ENCODE assay signal across 8 cellular contexts in genomic region chr4:86927843-86928395, GRCh38. TPM values are rescaled to one million over a fixed set of nuclear protein-coding genes. Genes with fewer than 3 reads are reported as not detected.
DNase-seq lines count a peak whose midpoint lies in the region; ATAC-seq, FAIRE-seq and TF ChIP-seq lines count a peak whose summit lies in the region.

No MANE protein-coding gene starts in this region.

- H2BK120ac ChIP-seq in mesendoderm (ENCODE audit: low read depth, low read length) = no peak overlapping the region

- no peak overlapping the region for H2BK15ac ChIP-seq in mesendoderm (replicated peaks; ENCODE audit: low read depth)

- no peak overlapping the region; the same call in 1 of the 2 replicates for H3K4me2 ChIP-seq in K562 (ENCODE audit: insufficient read depth, low read length)
- peak overlapping the region; percentile 16 for H3K4me2 ChIP-seq in osteoblast (ENCODE audit: insufficient read depth, low read length)
- no peak overlapping the region for H3K4me2 ChIP-seq in mesendoderm (ENCODE audit: low read length)

- no peaks in the 10 kb centered on the region for H3K79me2 ChIP-seq in K562 (ENCODE audit: control insufficient read depth, insufficient read depth, low read length)
- H3K79me2 ChIP-seq in osteoblast (ENCODE audit: insufficient read depth, low read length) = no peaks in the 10 kb centered on the region
- no peaks in the 10 kb centered on the region for H3K79me2 ChIP-seq in mesendoderm (ENCODE audit: control insufficient read depth, insufficient read depth, low read length)

- H3K18ac ChIP-seq in mesendoderm (ENCODE audit: low read length) = no peak overlapping the region

- WGBS in K562 (ENCODE audit: insufficient coverage, low coverage, missing lambda C conversion rate) = 39% methylated on average over 2 of the region's 2 CpGs
- WGBS in mesendoderm (ENCODE audit: extremely low coverage, insufficient coverage, low lambda C conversion rate) = no CpG with 5 or more reads among the region's 2 CpGs

- POLR2A ChIA-PET in K562 (lab: Yijun Ruan, JAX) = interaction anchor here (0.6 to 1.3 kb wide), 2 partner anchors 32 to 78 kb away, joined by 3 to 4 read pairs; no protein-coding TSS in a partner anchor

- ATAC-seq in HG03442 (IDR thresholded peaks at IDR 0.05; ENCODE audit: unreplicated experiment) (peak; percentile 44), K562 (peak; percentile 43)

- no TSS peak for BruUV-seq in K562 (replicated peaks; lab: Mats Ljungman, UMichigan)

- no peak overlapping the region for H3K23ac ChIP-seq in mesendoderm (ENCODE audit: low read length)

- no peak overlapping the region for H4K8ac ChIP-seq in mesendoderm (ENCODE audit: low read depth, low read length)

- H2AFZ ChIP-seq in K562 (ENCODE audit: low read depth, low read length) (peak overlapping the region; percentile 18), osteoblast (ENCODE audit: low read length) (peak overlapping the region; percentile 34)

- no peaks in the 10 kb centered on the region for H4K20me1 ChIP-seq in K562 (replicated peaks; ENCODE audit: control insufficient read depth, insufficient read depth, low read length)
- H4K20me1 ChIP-seq in osteoblast (ENCODE audit: insufficient read depth, low read length) = no peaks in the 10 kb centered on the region

- no peak overlapping the region; the same call in 2 of the 3 replicates for H3K27ac ChIP-seq in K562 (ENCODE audit: extremely low read depth, low read depth, low read length)
- peak overlapping the region; percentile 77 for H3K27ac ChIP-seq in osteoblast (ENCODE audit: low read depth, low read length)
- H3K27ac ChIP-seq in mesendoderm (ENCODE audit: low read depth, low read length) = no peak overlapping the region

- H2BK5ac ChIP-seq in mesendoderm (ENCODE audit: low read length) = no peak overlapping the region

- no peaks in the 10 kb centered on the region for H3K27me3 ChIP-seq in K562 (ENCODE audit: control insufficient read depth in 2 of 2, insufficient read depth in 2 of 2, low read length in 2 of 2)
- no peaks in the 10 kb centered on the region for H3K27me3 ChIP-seq in osteoblast (ENCODE audit: insufficient read depth, low read length)
- H3K27me3 ChIP-seq in mesendoderm (ENCODE audit: insufficient read depth, low read length, poor library complexity) = no peaks in the 10 kb centered on the region

- no peak overlapping the region for H4K5ac ChIP-seq in mesendoderm (ENCODE audit: low read length)

- H3K36me3 ChIP-seq in K562 (ENCODE audit: control insufficient read depth, insufficient read depth, low read length) = no peaks in the 10 kb centered on the region
- no peaks in the 10 kb centered on the region for H3K36me3 ChIP-seq in osteoblast (ENCODE audit: insufficient read depth, low read length)
- H3K36me3 ChIP-seq in mesendoderm (ENCODE audit: control insufficient read depth, insufficient read depth, low read length) = no peaks in the 10 kb centered on the region

- TF ChIP-seq POLR2A in K562 (conservative IDR thresholded peaks at IDR 0.05) = no peak

- FAIRE-seq in K562 (lab: Jason Lieb, UNC) = peak; percentile 29

- H3K9ac ChIP-seq in K562 (ENCODE audit: insufficient read depth in 1 of 2, low read depth in 2 of 2, low read length in 2 of 2) = peak overlapping the region in 1 of 2 experiments; percentile 30; a peak in 1 of 4 replicates
- no peak overlapping the region for H3K9ac ChIP-seq in mesendoderm (ENCODE audit: low read length)

- TF ChIP-seq RAD21 in K562 (CRISPR knock-in tag; conservative IDR thresholded peaks at IDR 0.05 in 1 of 2, IDR thresholded peaks at IDR 0.05 in 1 of 2) = no peak

- no peak overlapping the region for H3K4ac ChIP-seq in mesendoderm (ENCODE audit: low read depth, low read length)

- CTCF ChIA-PET in K562 (lab: Yijun Ruan, JAX; ENCODE audit: low intra/inter-chr PET ratio) = no interaction called here

- H3K9me1 ChIP-seq in K562 (ENCODE audit: control insufficient read depth, insufficient read depth, low read length) = no peaks in the 10 kb centered on the region

- no peak overlapping the region for H2AK5ac ChIP-seq in mesendoderm (ENCODE audit: low read length)

- no peak for TF ChIP-seq EP300 in K562 (IDR thresholded peaks at IDR 0.05; ENCODE audit: low read length)

- H3K79me1 ChIP-seq in mesendoderm (ENCODE audit: low read length) = no peaks in the 10 kb centered on the region

- DNase-seq in COLO668 (lab: John Stamatoyannopoulos, UW; ENCODE audit: unreplicated experiment) (peak; percentile 21), K562 (ENCODE audit: extremely low read depth in 1 of 4, low spot score in 3 of 4) (no peak), osteoblast (ENCODE audit: insufficient read length, low spot score, missing footprints) (peak; percentile 91), COR-L47 (lab: John Stamatoyannopoulos, UW) (no peak), NCI-H187 treated with DMSO at 0.1 percent for 48 hours (lab: John Stamatoyannopoulos, UW) (no peak), mesendoderm (no peak), anterior cingulate cortex (lab: John Stamatoyannopoulos, UW) (no peak)

- in situ Hi-C loops in K562 (cut with MboI) = loop anchor here (5.0 kb wide), 1 partner anchor 164 kb away; no protein-coding TSS in a partner anchor

- TF ChIP-seq CTCF in K562 (IDR thresholded peaks at IDR 0.05 in 2 of 3, conservative IDR thresholded peaks at IDR 0.05 in 1 of 3; ENCODE audit: insufficient read depth in 2 of 3, low read depth in 1 of 3, low read length in 3 of 3) (no peak), osteoblast (IDR thresholded peaks at IDR 0.05; ENCODE audit: extremely low read depth, low read depth, low read length) (no peak)

- intact Hi-C loops in K562 (cut with micrococcal nuclease) = loop anchor here (5.0 kb wide), 1 partner anchor 34 kb away; no protein-coding TSS in a partner anchor

- no peak overlapping the region for H3K56ac ChIP-seq in mesendoderm (ENCODE audit: low read length)

- H3K4me1 ChIP-seq in K562 (replicated peaks in 1 of 2; ENCODE audit: control insufficient read depth in 2 of 2, insufficient read depth in 2 of 2, low read length in 2 of 2) (peaks cover 3 to 22% of the 10 kb centered on the region in 2 experiments; a peak in 4 of 5 replicates), osteoblast (ENCODE audit: insufficient read depth, low read length) (peaks cover 31% of the 10 kb centered on the region), mesendoderm (ENCODE audit: control insufficient read depth, low read depth, low read length) (no peaks in the 10 kb centered on the region)

- no peaks in the 10 kb centered on the region for H3K9me3 ChIP-seq in K562 (replicated peaks; ENCODE audit: control insufficient read depth, insufficient read depth, low read depth, low read length)
- H3K9me3 ChIP-seq in osteoblast (ENCODE audit: low read depth, low read length) = no peaks in the 10 kb centered on the region

- H3K4me3 ChIP-seq in K562 (no peak overlapping the region), osteoblast (ENCODE audit: insufficient read depth, low read length) (no peak overlapping the region), mesendoderm (ENCODE audit: low read length) (no peak overlapping the region)

TF ChIP-seq in K562, 482 proteins besides CTCF, POLR2A, EP300 and RAD21 (continues in another document):
- TF ChIP-seq ZNF316 (IDR thresholded peaks at IDR 0.05) = 0 out of 2 replicates have a peak, but pooled peaks have one; percentile 13
- no peak for TF ChIP-seq ZNF830 (CRISPR knock-in tag; IDR thresholded peaks at IDR 0.05)
- no peak for TF ChIP-seq BCOR (IDR thresholded peaks at IDR 0.05)
- TF ChIP-seq BCL6 (CRISPR knock-in tag; IDR thresholded peaks at IDR 0.05) = no peak

RNA-seq across cellular contexts. Expression of gene AFF1, which starts 6.9 kb away (rescaled TPM):
- total RNA-seq in K562 (2011; cell fraction: chromatin; rRNA removed; ENCODE audit: low replicate concordance) = 144 and 172 TPM in 2 replicates
- total RNA-seq in K562 (2011; cell fraction: nucleolus; rRNA removed) = 34.5 and 40.9 TPM in 2 replicates
- 54.2 and 74.1 TPM in 2 replicates for total RNA-seq in K562 (2011; cell fraction: nucleoplasm; rRNA removed)
- 16.9 and 17.1 TPM in 2 replicates for total RNA-seq in K562 (2014; rRNA removed)
- 19.0 and 21.2 TPM in 2 replicates for total RNA-seq in K562 (2014; rRNA removed; fragmentation: Illumina TruSeq; extraction: Trizol)
- total RNA-seq in K562 (2015; rRNA removed; fragmentation: Illumina TruSeq; extraction: Trizol) = 17.8 and 20.7 TPM in 2 replicates
- total RNA-seq in K562 (2021) = 46.2 and 47.5 TPM in 2 replicates
- polyA plus RNA-seq in K562 (2011; rRNA removed) = 17.2 and 17.7 TPM in 2 replicates
- polyA plus RNA-seq in K562 (2011; cell fraction: cytosol; rRNA removed) = 9.4 and 16.2 TPM in 2 replicates
- polyA plus RNA-seq in K562 (2011; cell fraction: nucleus; rRNA removed) = 37.1 and 55.1 TPM in 2 replicates
- polyA plus RNA-seq in K562 (2012) = 12.9 and 15.0 TPM in 2 replicates
- 29.5 and 31.9 TPM in 2 replicates for polyA plus RNA-seq in K562 (2014; fragmentation: Illumina TruSeq; extraction: Trizol)
- 1 to 10 TPM; 4.1 to 9.9 TPM for polyA plus RNA-seq in K562 (2014; fragmentation: Nextera tagmentation; extraction: Ambion mirVana)
- 15.2 and 15.3 TPM in 2 replicates for polyA plus RNA-seq in K562 (2014; rRNA removed)
- polyA minus RNA-seq in K562 (2011; rRNA and poly(A)+ RNA removed) = 71.7 and 90.0 TPM in 2 replicates
- polyA minus RNA-seq in K562 (2011; cell fraction: cytosol; rRNA and poly(A)+ RNA removed) = 28.2 and 30.6 TPM in 2 replicates
- polyA minus RNA-seq in K562 (2011; cell fraction: nucleus; rRNA and poly(A)+ RNA removed) = 35.0 and 70.0 TPM in 2 replicates
- total RNA-seq in osteoblast = 19.5 and 22.7 TPM in 2 replicates
- polyA plus RNA-seq in mesendoderm (2013, experiment 1 of 2) = 39.7 TPM
- 39.1 TPM for polyA plus RNA-seq in mesendoderm (2013, experiment 2 of 2)

RNA-seq across cellular contexts. Expression of gene C4orf36, which starts 35.7 kb away (rescaled TPM):
- total RNA-seq in K562 (2011; cell fraction: chromatin; rRNA removed; ENCODE audit: low replicate concordance) = not detected in 2 replicates
- total RNA-seq in K562 (2011; cell fraction: nucleolus; rRNA removed) = not detected in 2 replicates
- not detected in 2 replicates for total RNA-seq in K562 (2011; cell fraction: nucleoplasm; rRNA removed)
- total RNA-seq in K562 (2014; rRNA removed) = 0.14 TPM in 1 of 2 replicates, not detected in the other
- not detected in 2 replicates for total RNA-seq in K562 (2014; rRNA removed; fragmentation: Illumina TruSeq; extraction: Trizol)
- total RNA-seq in K562 (2015; rRNA removed; fragmentation: Illumina TruSeq; extraction: Trizol) = not detected in 2 replicates
- not detected in 2 replicates for total RNA-seq in K562 (2021)
- polyA plus RNA-seq in K562 (2011; rRNA removed) = 0.17 TPM in 1 of 2 replicates, not detected in the other
- polyA plus RNA-seq in K562 (2011; cell fraction: cytosol; rRNA removed) = 0.13 and 0.27 TPM in 2 replicates
- 0.45 and 0.48 TPM in 2 replicates for polyA plus RNA-seq in K562 (2011; cell fraction: nucleus; rRNA removed)
- 0.05 and 0.22 TPM in 2 replicates for polyA plus RNA-seq in K562 (2012)
- polyA plus RNA-seq in K562 (2014; fragmentation: Illumina TruSeq; extraction: Trizol) = 0.45 TPM in 1 of 2 replicates, not detected in the other
- under 1 TPM in 1 of 2 experiments, not detected in 1; 0.23 TPM for polyA plus RNA-seq in K562 (2014; fragmentation: Nextera tagmentation; extraction: Ambion mirVana)
- polyA plus RNA-seq in K562 (2014; rRNA removed) = not detected in 2 replicates
- polyA minus RNA-seq in K562 (2011; rRNA and poly(A)+ RNA removed) = not detected in 2 replicates
- not detected in 2 replicates for polyA minus RNA-seq in K562 (2011; cell fraction: cytosol; rRNA and poly(A)+ RNA removed)
- polyA minus RNA-seq in K562 (2011; cell fraction: nucleus; rRNA and poly(A)+ RNA removed) = not detected in 2 replicates
- total RNA-seq in osteoblast = 0.72 and 0.88 TPM in 2 replicates
- polyA plus RNA-seq in mesendoderm (2013, experiment 1 of 2) = 2.2 TPM
- 1.5 TPM for polyA plus RNA-seq in mesendoderm (2013, experiment 2 of 2)

Comparison
In these comparisons a context has a peak if more than half of its experiments do, and no peak if none do; other contexts are left out.
1. DNase-seq: peak in COLO668 (single experiment) and osteoblast (single experiment); none in K562 (0 of 4), COR-L47 (single experiment), NCI-H187 treated with DMSO at 0.1 percent for 48 hours (single experiment), mesendoderm (single experiment) and anterior cingulate cortex (0 of 58).